ENCODE assay signal across 1 cellular context in genomic region chr19:4597975-4598671, GRCh38.
TF ChIP-seq lines count a peak whose summit lies in the region.

No MANE protein-coding gene starts in this region.

TF ChIP-seq in GM12878, 131 proteins besides CTCF, POLR2A, EP300 and RAD21 (continued from another document):
- TF ChIP-seq MEF2B (IDR thresholded peaks at IDR 0.05; ENCODE audit: partially characterized antibody, poor library complexity, severe bottlenecking) (peak; percentile 33), TCF7 (IDR thresholded peaks at IDR 0.05; ENCODE audit: borderline replicate concordance) (no peak)
